In the genomic region with DNA sequence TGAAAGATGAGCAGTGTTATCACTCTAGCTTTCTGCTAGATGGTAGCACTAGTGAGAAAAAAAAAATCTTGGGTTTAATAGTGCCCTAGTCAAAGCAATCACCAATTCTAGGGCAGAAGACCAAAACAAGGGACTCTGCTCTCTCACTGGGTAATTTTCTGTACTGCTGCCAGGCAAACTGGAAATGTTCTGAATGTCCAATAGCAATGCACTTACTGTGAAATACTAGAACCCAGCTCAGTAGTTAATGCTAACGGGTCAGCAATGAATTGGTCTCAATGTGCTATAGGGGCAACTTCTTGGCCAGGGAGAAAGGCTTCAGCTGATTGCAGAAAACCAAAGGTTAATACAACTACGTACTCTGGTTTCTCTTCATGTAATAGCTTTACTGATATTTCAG, we compare ENCODE assay signal across 8 cellular contexts. TPM values are rescaled to one million over a fixed set of nuclear protein-coding genes. Genes with fewer than 3 reads are reported as not detected.
DNase-seq lines count a peak whose midpoint lies in the region; ATAC-seq and TF ChIP-seq lines count a peak whose summit lies in the region.

No MANE protein-coding gene starts in this region.

- DNase-seq in GM06990 (ENCODE audit: extremely low read depth, insufficient read length): no peak
- peak; percentile 19 for DNase-seq in foreskin melanocyte
- no peak for DNase-seq in activated effector memory CD4-positive, alpha-beta T cell treated with Interleukin-2 at 50 U/mL for 16 hours
- no peak for DNase-seq in sciatic nerve (ENCODE audit: low spot score)

- H3K4me3 ChIP-seq in GM06990 (replicated peaks; ENCODE audit: low read depth, low read length) (peak overlapping the region; percentile 79), WI38 (ENCODE audit: low read depth, low read length) (peak overlapping the region; percentile 93), skeletal muscle tissue (ENCODE audit: low read length in 3 of 3) (peak overlapping the region; percentile 92 to 96 (median 96))

- ATAC-seq in GM18867 (IDR thresholded peaks at IDR 0.05; ENCODE audit: unreplicated experiment) (no peak), sciatic nerve (no peak), GM19035 (IDR thresholded peaks at IDR 0.05; ENCODE audit: unreplicated experiment) (no peak)

- no peak for TF ChIP-seq CTCF in GM06990 (IDR thresholded peaks at IDR 0.05; ENCODE audit: insufficient read depth, low read length, poor library complexity, severe bottlenecking)
- no peak for TF ChIP-seq CTCF in WI38 (IDR thresholded peaks at IDR 0.05; ENCODE audit: low read depth, low read length)

- peaks cover 12 to 30% (median 14%) of the 10 kb centered on the region in 3 donors for H3K4me1 ChIP-seq in skeletal muscle tissue (ENCODE audit: control insufficient read depth in 3 of 3, insufficient read depth in 3 of 3, low read length in 3 of 3)

- 0 out of 2 replicates have a peak, but pooled peaks cover 1% of the 10 kb centered on the region for H3K36me3 ChIP-seq in GM06990 (ENCODE audit: control insufficient read depth, insufficient read depth, low read length)
- H3K36me3 ChIP-seq in skeletal muscle tissue (ENCODE audit: control insufficient read depth in 3 of 3, insufficient read depth in 3 of 3, low read length in 3 of 3): no peaks in the 10 kb centered on the region

- H3K9ac ChIP-seq in skeletal muscle tissue (ENCODE audit: low read depth in 1 of 3, low read length in 3 of 3): peak overlapping the region; percentile 68 to 99 (median 96)

- peak overlapping the region; percentile 97 for H3K27ac ChIP-seq in skeletal muscle tissue (ENCODE audit: low read depth, low read length)

- H3K27me3 ChIP-seq in GM06990 (replicated peaks; ENCODE audit: control insufficient read depth, insufficient read depth, low read length) (no peaks in the 10 kb centered on the region), skeletal muscle tissue (ENCODE audit: control insufficient read depth in 3 of 3, insufficient read depth in 3 of 3, low read length in 3 of 3) (no peaks in the 10 kb centered on the region)

- intact Hi-C loops in sciatic nerve (cut with DNase I): no loop called here

- H3K9me3 ChIP-seq in skeletal muscle tissue (ENCODE audit: control insufficient read depth in 3 of 3, low read length in 3 of 3): no peaks in the 10 kb centered on the region

RNA-seq across cellular contexts. Expression of a gene that starts 2.2 kb away (rescaled TPM):
- total RNA-seq in skeletal muscle tissue (26.6 TPM), sciatic nerve (62.5 TPM)

RNA-seq across cellular contexts. Expression of a gene that starts 51.9 kb away (rescaled TPM):
- total RNA-seq in skeletal muscle tissue: 253 TPM
- total RNA-seq in sciatic nerve: 148 TPM
